Comparison of ENCODE assay signal across 8 cellular contexts in the genomic region with DNA sequence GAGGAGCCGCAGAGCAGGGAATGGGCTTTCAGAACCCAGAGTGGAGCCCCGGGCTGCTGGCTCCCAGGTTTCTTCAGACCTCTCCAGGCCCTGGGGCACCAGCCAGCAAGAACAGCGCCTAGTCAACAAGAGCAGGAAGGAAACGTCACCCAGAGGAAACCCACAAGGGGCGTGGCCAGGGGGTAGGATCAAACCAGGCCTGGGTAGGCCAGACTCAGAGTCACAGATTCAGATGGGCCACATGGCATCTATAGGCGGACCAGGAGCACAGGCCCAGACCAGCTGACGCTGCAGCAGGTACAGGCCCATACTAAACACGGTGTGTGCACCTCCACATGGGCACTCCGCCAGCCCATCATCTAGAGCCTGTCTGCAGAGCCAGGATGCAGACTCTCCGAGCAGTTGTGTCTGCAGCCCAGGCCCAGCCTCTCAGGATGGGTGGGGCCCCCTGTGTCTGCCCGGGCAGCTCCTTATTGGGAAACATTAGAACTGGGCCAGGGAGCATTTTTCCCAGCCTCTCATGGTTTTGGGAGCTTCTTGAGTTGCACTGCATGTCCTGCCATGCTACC. TPM values are rescaled to one million over a fixed set of nuclear protein-coding genes. Genes with fewer than 3 reads are reported as not detected.
A peak's percentile ranks its signal among the peaks of the same experiment; 100 is the strongest.
DNase-seq lines count a peak whose midpoint lies in the region; FAIRE-seq and TF ChIP-seq lines count a peak whose summit lies in the region.

Gene NLRP1 (minus strand): TSS at position 127 of the 569 bp plus-strand sequence. CDS start 552 bp downstream, outside the sequence.

- H3K9me2 ChIP-seq in hepatocyte (replicated peaks; ENCODE audit: insufficient read depth), result no peaks in the 10 kb centered on the region

- no peak within 1 kb of the TSS for H3K4me2 ChIP-seq in hepatocyte

- FAIRE-seq in small intestine (lab: Jason Lieb, UNC), result no peak

- DNase-seq in COLO668 (lab: John Stamatoyannopoulos, UW; ENCODE audit: unreplicated experiment) (peak; percentile 3), GM20000 (ENCODE audit: low spot score) (peak; percentile 88), HS-5 (ENCODE audit: low read depth) (peak; percentile 88), T-helper 2 cell (peak; percentile 76 to 98 (median 92)), hepatocyte (ENCODE audit: low spot score) (peak; percentile 28), small intestine (peak; percentile 74), NCI-H774 (lab: John Stamatoyannopoulos, UW) (no peak)

- H3K79me2 ChIP-seq in hepatocyte, result no peaks in the 10 kb centered on the region

- H3K36me3 ChIP-seq in hepatocyte (replicated peaks; ENCODE audit: insufficient read depth, low read depth) (no peaks in the 10 kb centered on the region), small intestine (ENCODE audit: control insufficient read depth in 2 of 2, insufficient read depth in 2 of 2, low read length in 2 of 2) (no peaks in the 10 kb centered on the region)

- TF ChIP-seq CTCF in GM20000 (IDR thresholded peaks at IDR 0.05; ENCODE audit: extremely low read depth, missing control alignments) (no peak), hepatocyte (IDR thresholded peaks at IDR 0.05; ENCODE audit: poor library complexity) (no peak)

- WGBS in hepatocyte (ENCODE audit: low lambda C conversion rate, missing lambda C conversion rate), result 67% methylated on average over 11 of the region's 11 CpGs
- 26 to 38% (median 32%) methylated on average over 11 of the region's 11 CpGs for WGBS in small intestine, 3 donors

- H3K4me3 ChIP-seq in hepatocyte (no peak within 1 kb of the TSS), small intestine (ENCODE audit: low read depth in 1 of 2, low read length in 2 of 2) (peak within 1 kb of the TSS; percentile 36 to 40)

- H3K4me1 ChIP-seq in hepatocyte (ENCODE audit: insufficient read depth) (no peaks in the 10 kb centered on the region), small intestine (ENCODE audit: control insufficient read depth in 2 of 2, insufficient read depth in 1 of 2, low read depth in 1 of 2, low read length in 1 of 2) (peaks cover 0 to 5% of the 10 kb centered on the region in 2 donors)

- no peak within 1 kb of the TSS for H2AFZ ChIP-seq in hepatocyte

- H3K27ac ChIP-seq in angular gyrus (ENCODE audit: low read depth, low read length) (peak within 1 kb of the TSS; percentile 29), hepatocyte (no peak within 1 kb of the TSS), small intestine (ENCODE audit: low read depth in 1 of 2, low read length in 1 of 2) (peak within 1 kb of the TSS; percentile 58 to 98)

- no peaks in the 10 kb centered on the region for H4K20me1 ChIP-seq in hepatocyte (ENCODE audit: insufficient read depth, poor library complexity, severe bottlenecking)

- no peaks in the 10 kb centered on the region for H3K27me3 ChIP-seq in hepatocyte
- H3K27me3 ChIP-seq in small intestine (ENCODE audit: control insufficient read depth in 2 of 2, insufficient read depth in 2 of 2, low read length in 2 of 2), result no peaks in the 10 kb centered on the region

- no peaks in the 10 kb centered on the region for H3K9me3 ChIP-seq in hepatocyte (ENCODE audit: low read depth)
- no peaks in the 10 kb centered on the region for H3K9me3 ChIP-seq in small intestine (ENCODE audit: control insufficient read depth, low read depth)

RNA-seq across cellular contexts. Expression of gene NLRP1, which starts in this region (rescaled TPM):
- total RNA-seq in hepatocyte, result 36.7 and 42.9 TPM in 2 replicates
- polyA plus RNA-seq in hepatocyte, result 54.8 and 64.8 TPM in 2 replicates
- polyA plus RNA-seq in small intestine, result 10 to 100 TPM in 1 of 3 donors, 1 to 10 TPM in 2; 2.2 to 12.8 (median 3.5) TPM
